ENCODE assay signal across 1 cellular context in genomic region chr11:61007971-61008896, GRCh38.
TF ChIP-seq lines count a peak whose summit lies in the region.

No MANE protein-coding gene starts in this region.

TF ChIP-seq in neural cell, 6 proteins besides CTCF, POLR2A, EP300 and RAD21 (continued from another document):
- no peak for TF ChIP-seq REST (IDR thresholded peaks at IDR 0.05; ENCODE audit: borderline replicate concordance)
